2 cellular contexts compared by ENCODE assay signal in the genomic region with DNA sequence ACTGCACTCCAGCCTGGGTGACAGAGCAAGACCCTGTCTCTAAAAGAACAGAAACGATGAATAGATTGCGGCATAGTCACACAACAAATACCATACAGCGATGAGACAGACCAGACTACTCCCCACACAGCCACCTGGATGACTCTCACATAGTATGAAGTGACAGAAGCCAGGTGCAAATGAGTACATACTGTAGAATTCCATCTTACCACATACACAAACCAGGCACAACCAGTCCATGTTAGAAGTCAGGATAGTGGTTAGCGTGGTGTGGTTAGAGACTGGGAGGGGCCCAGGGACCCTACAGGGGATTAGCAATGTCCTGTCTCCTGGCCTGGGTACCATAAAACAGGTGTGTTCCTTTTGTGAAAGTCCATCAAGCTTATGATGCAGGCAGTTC.
TF ChIP-seq lines count a peak whose summit lies in the region.

No MANE protein-coding gene starts in this region.

TF ChIP-seq in SK-N-SH, 30 proteins besides CTCF, POLR2A, EP300 and RAD21 (continued from another document):
- TF ChIP-seq TCF12 (IDR thresholded peaks at IDR 0.05) = no peak
- TF ChIP-seq CHD2 (IDR thresholded peaks at IDR 0.05; ENCODE audit: low read length, partially characterized antibody) = no peak
- TF ChIP-seq SMC3 (IDR thresholded peaks at IDR 0.05; ENCODE audit: low read depth, low read length) = no peak
- TF ChIP-seq FOSL2 (IDR thresholded peaks at IDR 0.05; ENCODE audit: borderline replicate concordance, low read depth) = no peak
- TF ChIP-seq SIN3A (IDR thresholded peaks at IDR 0.05; ENCODE audit: borderline replicate concordance, low read depth, low read length) = no peak
- TF ChIP-seq GATA2 (CRISPR knock-in tag; IDR thresholded peaks at IDR 0.05) = no peak
- no peak for TF ChIP-seq RXRA (IDR thresholded peaks at IDR 0.05; ENCODE audit: borderline replicate concordance, low read depth)
- TF ChIP-seq, protein P1, sequence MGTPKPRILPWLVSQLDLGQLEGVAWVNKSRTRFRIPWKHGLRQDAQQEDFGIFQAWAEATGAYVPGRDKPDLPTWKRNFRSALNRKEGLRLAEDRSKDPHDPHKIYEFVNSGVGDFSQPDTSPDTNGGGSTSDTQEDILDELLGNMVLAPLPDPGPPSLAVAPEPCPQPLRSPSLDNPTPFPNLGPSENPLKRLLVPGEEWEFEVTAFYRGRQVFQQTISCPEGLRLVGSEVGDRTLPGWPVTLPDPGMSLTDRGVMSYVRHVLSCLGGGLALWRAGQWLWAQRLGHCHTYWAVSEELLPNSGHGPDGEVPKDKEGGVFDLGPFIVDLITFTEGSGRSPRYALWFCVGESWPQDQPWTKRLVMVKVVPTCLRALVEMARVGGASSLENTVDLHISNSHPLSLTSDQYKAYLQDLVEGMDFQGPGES (IDR thresholded peaks at IDR 0.05; ENCODE audit: low read depth, low read length) = no peak
- TF ChIP-seq, protein P2, sequence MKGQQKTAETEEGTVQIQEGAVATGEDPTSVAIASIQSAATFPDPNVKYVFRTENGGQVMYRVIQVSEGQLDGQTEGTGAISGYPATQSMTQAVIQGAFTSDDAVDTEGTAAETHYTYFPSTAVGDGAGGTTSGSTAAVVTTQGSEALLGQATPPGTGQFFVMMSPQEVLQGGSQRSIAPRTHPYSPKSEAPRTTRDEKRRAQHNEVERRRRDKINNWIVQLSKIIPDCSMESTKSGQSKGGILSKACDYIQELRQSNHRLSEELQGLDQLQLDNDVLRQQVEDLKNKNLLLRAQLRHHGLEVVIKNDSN (IDR thresholded peaks at IDR 0.05; ENCODE audit: borderline replicate concordance, low read depth) = no peak
- TF ChIP-seq, protein P3, sequence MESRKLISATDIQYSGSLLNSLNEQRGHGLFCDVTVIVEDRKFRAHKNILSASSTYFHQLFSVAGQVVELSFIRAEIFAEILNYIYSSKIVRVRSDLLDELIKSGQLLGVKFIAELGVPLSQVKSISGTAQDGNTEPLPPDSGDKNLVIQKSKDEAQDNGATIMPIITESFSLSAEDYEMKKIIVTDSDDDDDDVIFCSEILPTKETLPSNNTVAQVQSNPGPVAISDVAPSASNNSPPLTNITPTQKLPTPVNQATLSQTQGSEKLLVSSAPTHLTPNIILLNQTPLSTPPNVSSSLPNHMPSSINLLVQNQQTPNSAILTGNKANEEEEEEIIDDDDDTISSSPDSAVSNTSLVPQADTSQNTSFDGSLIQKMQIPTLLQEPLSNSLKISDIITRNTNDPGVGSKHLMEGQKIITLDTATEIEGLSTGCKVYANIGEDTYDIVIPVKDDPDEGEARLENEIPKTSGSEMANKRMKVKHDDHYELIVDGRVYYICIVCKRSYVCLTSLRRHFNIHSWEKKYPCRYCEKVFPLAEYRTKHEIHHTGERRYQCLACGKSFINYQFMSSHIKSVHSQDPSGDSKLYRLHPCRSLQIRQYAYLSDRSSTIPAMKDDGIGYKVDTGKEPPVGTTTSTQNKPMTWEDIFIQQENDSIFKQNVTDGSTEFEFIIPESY (IDR thresholded peaks at IDR 0.05; ENCODE audit: borderline replicate concordance, low read depth) = no peak

TF ChIP-seq in SK-N-SH treated with all-trans-retinoic acid at 6 μM for 48 hours, 23 proteins besides CTCF, POLR2A, EP300 and RAD21 (continued from another document):
- TF ChIP-seq, protein P4, sequence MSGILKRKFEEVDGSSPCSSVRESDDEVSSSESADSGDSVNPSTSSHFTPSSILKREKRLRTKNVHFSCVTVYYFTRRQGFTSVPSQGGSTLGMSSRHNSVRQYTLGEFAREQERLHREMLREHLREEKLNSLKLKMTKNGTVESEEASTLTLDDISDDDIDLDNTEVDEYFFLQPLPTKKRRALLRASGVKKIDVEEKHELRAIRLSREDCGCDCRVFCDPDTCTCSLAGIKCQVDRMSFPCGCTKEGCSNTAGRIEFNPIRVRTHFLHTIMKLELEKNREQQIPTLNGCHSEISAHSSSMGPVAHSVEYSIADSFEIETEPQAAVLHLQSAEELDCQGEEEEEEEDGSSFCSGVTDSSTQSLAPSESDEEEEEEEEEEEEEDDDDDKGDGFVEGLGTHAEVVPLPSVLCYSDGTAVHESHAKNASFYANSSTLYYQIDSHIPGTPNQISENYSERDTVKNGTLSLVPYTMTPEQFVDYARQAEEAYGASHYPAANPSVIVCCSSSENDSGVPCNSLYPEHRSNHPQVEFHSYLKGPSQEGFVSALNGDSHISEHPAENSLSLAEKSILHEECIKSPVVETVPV (CRISPR knock-in tag; IDR thresholded peaks at IDR 0.05) = no peak
- TF ChIP-seq TCF4 (CRISPR knock-in tag; IDR thresholded peaks at IDR 0.05; ENCODE audit: borderline replicate concordance) (no peak), ZFP3 (CRISPR knock-in tag; IDR thresholded peaks at IDR 0.05) (no peak), ZC3H10 (CRISPR knock-in tag; IDR thresholded peaks at IDR 0.05) (no peak), OSR1 (CRISPR knock-in tag; IDR thresholded peaks at IDR 0.05) (no peak), CSDC2 (CRISPR knock-in tag; IDR thresholded peaks at IDR 0.05) (no peak), GLIS3 (CRISPR knock-in tag; IDR thresholded peaks at IDR 0.05) (no peak), ISL1 (CRISPR knock-in tag; IDR thresholded peaks at IDR 0.05) (no peak), BACH2 (CRISPR knock-in tag; IDR thresholded peaks at IDR 0.05; ENCODE audit: borderline replicate concordance) (no peak), PPARA (CRISPR knock-in tag; IDR thresholded peaks at IDR 0.05; ENCODE audit: borderline replicate concordance) (no peak), ARNTL (CRISPR knock-in tag; IDR thresholded peaks at IDR 0.05; ENCODE audit: borderline replicate concordance, low read depth) (no peak), RARB (CRISPR knock-in tag; IDR thresholded peaks at IDR 0.05) (no peak), ZFP30 (CRISPR knock-in tag; IDR thresholded peaks at IDR 0.05) (no peak), ZNF565 (CRISPR knock-in tag; conservative IDR thresholded peaks at IDR 0.05; ENCODE audit: low read depth) (no peak)
- TF ChIP-seq, protein P5, sequence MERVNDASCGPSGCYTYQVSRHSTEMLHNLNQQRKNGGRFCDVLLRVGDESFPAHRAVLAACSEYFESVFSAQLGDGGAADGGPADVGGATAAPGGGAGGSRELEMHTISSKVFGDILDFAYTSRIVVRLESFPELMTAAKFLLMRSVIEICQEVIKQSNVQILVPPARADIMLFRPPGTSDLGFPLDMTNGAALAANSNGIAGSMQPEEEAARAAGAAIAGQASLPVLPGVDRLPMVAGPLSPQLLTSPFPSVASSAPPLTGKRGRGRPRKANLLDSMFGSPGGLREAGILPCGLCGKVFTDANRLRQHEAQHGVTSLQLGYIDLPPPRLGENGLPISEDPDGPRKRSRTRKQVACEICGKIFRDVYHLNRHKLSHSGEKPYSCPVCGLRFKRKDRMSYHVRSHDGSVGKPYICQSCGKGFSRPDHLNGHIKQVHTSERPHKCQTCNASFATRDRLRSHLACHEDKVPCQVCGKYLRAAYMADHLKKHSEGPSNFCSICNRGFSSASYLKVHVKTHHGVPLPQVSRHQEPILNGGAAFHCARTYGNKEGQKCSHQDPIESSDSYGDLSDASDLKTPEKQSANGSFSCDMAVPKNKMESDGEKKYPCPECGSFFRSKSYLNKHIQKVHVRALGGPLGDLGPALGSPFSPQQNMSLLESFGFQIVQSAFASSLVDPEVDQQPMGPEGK (CRISPR knock-in tag; IDR thresholded peaks at IDR 0.05; ENCODE audit: borderline replicate concordance) = no peak
- TF ChIP-seq, protein P6, sequence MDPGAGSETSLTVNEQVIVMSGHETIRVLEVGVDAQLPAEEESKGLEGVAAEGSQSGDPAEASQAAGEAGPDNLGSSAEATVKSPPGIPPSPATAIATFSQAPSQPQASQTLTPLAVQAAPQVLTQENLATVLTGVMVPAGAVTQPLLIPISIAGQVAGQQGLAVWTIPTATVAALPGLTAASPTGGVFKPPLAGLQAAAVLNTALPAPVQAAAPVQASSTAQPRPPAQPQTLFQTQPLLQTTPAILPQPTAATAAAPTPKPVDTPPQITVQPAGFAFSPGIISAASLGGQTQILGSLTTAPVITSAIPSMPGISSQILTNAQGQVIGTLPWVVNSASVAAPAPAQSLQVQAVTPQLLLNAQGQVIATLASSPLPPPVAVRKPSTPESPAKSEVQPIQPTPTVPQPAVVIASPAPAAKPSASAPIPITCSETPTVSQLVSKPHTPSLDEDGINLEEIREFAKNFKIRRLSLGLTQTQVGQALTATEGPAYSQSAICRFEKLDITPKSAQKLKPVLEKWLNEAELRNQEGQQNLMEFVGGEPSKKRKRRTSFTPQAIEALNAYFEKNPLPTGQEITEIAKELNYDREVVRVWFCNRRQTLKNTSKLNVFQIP (CRISPR knock-in tag; IDR thresholded peaks at IDR 0.05; ENCODE audit: borderline replicate concordance, low read depth) = no peak
